In the genomic region with DNA sequence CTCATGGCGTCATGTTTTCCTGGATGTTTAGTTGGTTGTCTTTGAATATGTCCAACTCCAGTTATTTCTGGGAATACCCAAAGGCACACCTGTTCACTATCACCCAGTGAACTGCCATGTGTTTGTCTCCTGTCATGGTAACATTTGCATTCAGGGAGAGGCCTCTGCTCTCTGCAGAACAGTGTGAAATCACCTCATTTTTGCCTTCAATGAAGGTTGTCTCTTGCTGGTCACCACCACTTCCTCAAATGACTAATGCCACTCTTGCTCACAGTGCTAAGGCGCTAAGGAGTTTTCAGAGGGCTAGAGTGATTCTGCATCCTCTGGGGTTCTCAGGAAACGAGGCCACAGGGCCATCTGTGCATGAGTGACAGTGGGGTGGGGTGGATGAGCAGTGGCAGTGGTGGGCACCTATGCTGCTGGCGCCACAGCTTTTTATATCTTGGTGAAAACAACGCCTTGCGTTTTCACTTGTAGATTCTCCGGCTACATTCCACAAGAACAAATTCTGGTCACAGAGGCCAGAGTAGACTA, we compare ENCODE assay signal across 1 cellular context.
A peak's percentile ranks its signal among the peaks of the same experiment; 100 is the strongest.
TF ChIP-seq lines count a peak whose summit lies in the region.

No MANE protein-coding gene starts in this region.

TF ChIP-seq in GM12878, 131 proteins besides CTCF, POLR2A, EP300 and RAD21 (continued from another document and continues in another):
- TF ChIP-seq ZNF274 (IDR thresholded peaks at IDR 0.05; ENCODE audit: insufficient read depth, insufficient read length) (no peak), JUND (IDR thresholded peaks at IDR 0.05; ENCODE audit: low read depth, low read length) (peak; percentile 66; the same call in 1 of the 2 replicates), BRCA1 (IDR thresholded peaks at IDR 0.05; ENCODE audit: low read depth, low read length) (no peak), KAT2A (conservative IDR thresholded peaks at IDR 0.05; ENCODE audit: control insufficient read depth, low read depth, low read length) (no peak), ASH2L (IDR thresholded peaks at IDR 0.05; ENCODE audit: borderline replicate concordance, low read depth) (no peak), NFIC (IDR thresholded peaks at IDR 0.05; ENCODE audit: low read depth, low read length) (peak; percentile 60), HDAC2 (IDR thresholded peaks at IDR 0.05) (no peak), SMC3 (IDR thresholded peaks at IDR 0.05; ENCODE audit: borderline replicate concordance, low read length) (peak; percentile 20; the same call in 1 of the 2 replicates), RCOR1 (conservative IDR thresholded peaks at IDR 0.05; ENCODE audit: low read depth, low read length) (0 out of 2 replicates have a peak, but pooled peaks have one; percentile 51), CEBPB (IDR thresholded peaks at IDR 0.05; ENCODE audit: borderline replicate concordance in 1 of 2, low read depth in 2 of 2, low read length in 2 of 2) (peak in 1 of 2 experiments; percentile 12; a peak in 1 of 4 replicates), MEF2A (IDR thresholded peaks at IDR 0.05; ENCODE audit: insufficient read depth, low read depth, low read length) (peak; percentile 42; the same call in 1 of the 2 replicates), YY1 (IDR thresholded peaks at IDR 0.05; ENCODE audit: low read depth, low read length) (peak; percentile 70), MEF2B (IDR thresholded peaks at IDR 0.05; ENCODE audit: partially characterized antibody, poor library complexity, severe bottlenecking) (no peak), RB1 (IDR thresholded peaks at IDR 0.05; ENCODE audit: borderline replicate concordance) (no peak), PAX8 (IDR thresholded peaks at IDR 0.05) (no peak; the same call in 1 of the 2 replicates), HCFC1 (IDR thresholded peaks at IDR 0.05; ENCODE audit: low read length) (no peak), EED (IDR thresholded peaks at IDR 0.05; ENCODE audit: low read depth) (peak; percentile 75), TCF12 (IDR thresholded peaks at IDR 0.05; ENCODE audit: low read depth, low read length) (0 out of 2 replicates have a peak, but pooled peaks have one; percentile 59), SUZ12 (IDR thresholded peaks at IDR 0.05; ENCODE audit: unreplicated experiment) (no peak), ZSCAN29 (IDR thresholded peaks at IDR 0.05) (no peak), NR2C2 (IDR thresholded peaks at IDR 0.05; ENCODE audit: borderline replicate concordance, control insufficient read depth, insufficient read length, low read depth) (no peak), CBFB (IDR thresholded peaks at IDR 0.05; ENCODE audit: low read depth) (peak; percentile 25; the same call in 1 of the 2 replicates), MTA3 (IDR thresholded peaks at IDR 0.05; ENCODE audit: borderline replicate concordance, low read length) (no peak; the same call in 1 of the 2 replicates), RBBP5 (conservative IDR thresholded peaks at IDR 0.05) (no peak), CREB1 (IDR thresholded peaks at IDR 0.05; ENCODE audit: low read depth) (peak; percentile 34), CBX5 (IDR thresholded peaks at IDR 0.05; ENCODE audit: low read depth) (no peak), PAX5 (IDR thresholded peaks at IDR 0.05; ENCODE audit: borderline replicate concordance, low read depth, low read length) (peak; percentile 78; the same call in 1 of the 2 replicates), BACH1 (IDR thresholded peaks at IDR 0.05; ENCODE audit: borderline replicate concordance) (0 out of 2 replicates have a peak, but pooled peaks have one; percentile 22), TCF3 (IDR thresholded peaks at IDR 0.05; ENCODE audit: borderline replicate concordance, insufficient read depth, low read depth, low read length) (no peak)
- TF ChIP-seq, protein P1, sequence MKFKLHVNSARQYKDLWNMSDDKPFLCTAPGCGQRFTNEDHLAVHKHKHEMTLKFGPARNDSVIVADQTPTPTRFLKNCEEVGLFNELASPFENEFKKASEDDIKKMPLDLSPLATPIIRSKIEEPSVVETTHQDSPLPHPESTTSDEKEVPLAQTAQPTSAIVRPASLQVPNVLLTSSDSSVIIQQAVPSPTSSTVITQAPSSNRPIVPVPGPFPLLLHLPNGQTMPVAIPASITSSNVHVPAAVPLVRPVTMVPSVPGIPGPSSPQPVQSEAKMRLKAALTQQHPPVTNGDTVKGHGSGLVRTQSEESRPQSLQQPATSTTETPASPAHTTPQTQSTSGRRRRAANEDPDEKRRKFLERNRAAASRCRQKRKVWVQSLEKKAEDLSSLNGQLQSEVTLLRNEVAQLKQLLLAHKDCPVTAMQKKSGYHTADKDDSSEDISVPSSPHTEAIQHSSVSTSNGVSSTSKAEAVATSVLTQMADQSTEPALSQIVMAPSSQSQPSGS (IDR thresholded peaks at IDR 0.05; ENCODE audit: low read length), result peak; percentile 51; the same call in 1 of the 2 replicates
- TF ChIP-seq, protein P2, sequence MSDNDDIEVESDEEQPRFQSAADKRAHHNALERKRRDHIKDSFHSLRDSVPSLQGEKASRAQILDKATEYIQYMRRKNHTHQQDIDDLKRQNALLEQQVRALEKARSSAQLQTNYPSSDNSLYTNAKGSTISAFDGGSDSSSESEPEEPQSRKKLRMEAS (IDR thresholded peaks at IDR 0.05; ENCODE audit: low read depth, low read length), result peak; percentile 70; the same call in 1 of the 2 replicates
- TF ChIP-seq, protein P3, sequence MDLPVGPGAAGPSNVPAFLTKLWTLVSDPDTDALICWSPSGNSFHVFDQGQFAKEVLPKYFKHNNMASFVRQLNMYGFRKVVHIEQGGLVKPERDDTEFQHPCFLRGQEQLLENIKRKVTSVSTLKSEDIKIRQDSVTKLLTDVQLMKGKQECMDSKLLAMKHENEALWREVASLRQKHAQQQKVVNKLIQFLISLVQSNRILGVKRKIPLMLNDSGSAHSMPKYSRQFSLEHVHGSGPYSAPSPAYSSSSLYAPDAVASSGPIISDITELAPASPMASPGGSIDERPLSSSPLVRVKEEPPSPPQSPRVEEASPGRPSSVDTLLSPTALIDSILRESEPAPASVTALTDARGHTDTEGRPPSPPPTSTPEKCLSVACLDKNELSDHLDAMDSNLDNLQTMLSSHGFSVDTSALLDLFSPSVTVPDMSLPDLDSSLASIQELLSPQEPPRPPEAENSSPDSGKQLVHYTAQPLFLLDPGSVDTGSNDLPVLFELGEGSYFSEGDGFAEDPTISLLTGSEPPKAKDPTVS (IDR thresholded peaks at IDR 0.05; ENCODE audit: low read depth, low read length), result no peak
- TF ChIP-seq, protein P4, sequence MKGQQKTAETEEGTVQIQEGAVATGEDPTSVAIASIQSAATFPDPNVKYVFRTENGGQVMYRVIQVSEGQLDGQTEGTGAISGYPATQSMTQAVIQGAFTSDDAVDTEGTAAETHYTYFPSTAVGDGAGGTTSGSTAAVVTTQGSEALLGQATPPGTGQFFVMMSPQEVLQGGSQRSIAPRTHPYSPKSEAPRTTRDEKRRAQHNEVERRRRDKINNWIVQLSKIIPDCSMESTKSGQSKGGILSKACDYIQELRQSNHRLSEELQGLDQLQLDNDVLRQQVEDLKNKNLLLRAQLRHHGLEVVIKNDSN (IDR thresholded peaks at IDR 0.05; ENCODE audit: borderline replicate concordance, extremely low read length, insufficient read depth, low read depth, low read length), result no peak
- TF ChIP-seq, protein P5, sequence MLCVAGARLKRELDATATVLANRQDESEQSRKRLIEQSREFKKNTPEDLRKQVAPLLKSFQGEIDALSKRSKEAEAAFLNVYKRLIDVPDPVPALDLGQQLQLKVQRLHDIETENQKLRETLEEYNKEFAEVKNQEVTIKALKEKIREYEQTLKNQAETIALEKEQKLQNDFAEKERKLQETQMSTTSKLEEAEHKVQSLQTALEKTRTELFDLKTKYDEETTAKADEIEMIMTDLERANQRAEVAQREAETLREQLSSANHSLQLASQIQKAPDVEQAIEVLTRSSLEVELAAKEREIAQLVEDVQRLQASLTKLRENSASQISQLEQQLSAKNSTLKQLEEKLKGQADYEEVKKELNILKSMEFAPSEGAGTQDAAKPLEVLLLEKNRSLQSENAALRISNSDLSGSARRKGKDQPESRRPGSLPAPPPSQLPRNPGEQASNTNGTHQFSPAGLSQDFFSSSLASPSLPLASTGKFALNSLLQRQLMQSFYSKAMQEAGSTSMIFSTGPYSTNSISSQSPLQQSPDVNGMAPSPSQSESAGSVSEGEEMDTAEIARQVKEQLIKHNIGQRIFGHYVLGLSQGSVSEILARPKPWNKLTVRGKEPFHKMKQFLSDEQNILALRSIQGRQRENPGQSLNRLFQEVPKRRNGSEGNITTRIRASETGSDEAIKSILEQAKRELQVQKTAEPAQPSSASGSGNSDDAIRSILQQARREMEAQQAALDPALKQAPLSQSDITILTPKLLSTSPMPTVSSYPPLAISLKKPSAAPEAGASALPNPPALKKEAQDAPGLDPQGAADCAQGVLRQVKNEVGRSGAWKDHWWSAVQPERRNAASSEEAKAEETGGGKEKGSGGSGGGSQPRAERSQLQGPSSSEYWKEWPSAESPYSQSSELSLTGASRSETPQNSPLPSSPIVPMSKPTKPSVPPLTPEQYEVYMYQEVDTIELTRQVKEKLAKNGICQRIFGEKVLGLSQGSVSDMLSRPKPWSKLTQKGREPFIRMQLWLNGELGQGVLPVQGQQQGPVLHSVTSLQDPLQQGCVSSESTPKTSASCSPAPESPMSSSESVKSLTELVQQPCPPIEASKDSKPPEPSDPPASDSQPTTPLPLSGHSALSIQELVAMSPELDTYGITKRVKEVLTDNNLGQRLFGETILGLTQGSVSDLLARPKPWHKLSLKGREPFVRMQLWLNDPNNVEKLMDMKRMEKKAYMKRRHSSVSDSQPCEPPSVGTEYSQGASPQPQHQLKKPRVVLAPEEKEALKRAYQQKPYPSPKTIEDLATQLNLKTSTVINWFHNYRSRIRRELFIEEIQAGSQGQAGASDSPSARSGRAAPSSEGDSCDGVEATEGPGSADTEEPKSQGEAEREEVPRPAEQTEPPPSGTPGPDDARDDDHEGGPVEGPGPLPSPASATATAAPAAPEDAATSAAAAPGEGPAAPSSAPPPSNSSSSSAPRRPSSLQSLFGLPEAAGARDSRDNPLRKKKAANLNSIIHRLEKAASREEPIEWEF (IDR thresholded peaks at IDR 0.05; ENCODE audit: insufficient replicate concordance, low read depth, low read length), result no peak
- TF ChIP-seq, protein P6, sequence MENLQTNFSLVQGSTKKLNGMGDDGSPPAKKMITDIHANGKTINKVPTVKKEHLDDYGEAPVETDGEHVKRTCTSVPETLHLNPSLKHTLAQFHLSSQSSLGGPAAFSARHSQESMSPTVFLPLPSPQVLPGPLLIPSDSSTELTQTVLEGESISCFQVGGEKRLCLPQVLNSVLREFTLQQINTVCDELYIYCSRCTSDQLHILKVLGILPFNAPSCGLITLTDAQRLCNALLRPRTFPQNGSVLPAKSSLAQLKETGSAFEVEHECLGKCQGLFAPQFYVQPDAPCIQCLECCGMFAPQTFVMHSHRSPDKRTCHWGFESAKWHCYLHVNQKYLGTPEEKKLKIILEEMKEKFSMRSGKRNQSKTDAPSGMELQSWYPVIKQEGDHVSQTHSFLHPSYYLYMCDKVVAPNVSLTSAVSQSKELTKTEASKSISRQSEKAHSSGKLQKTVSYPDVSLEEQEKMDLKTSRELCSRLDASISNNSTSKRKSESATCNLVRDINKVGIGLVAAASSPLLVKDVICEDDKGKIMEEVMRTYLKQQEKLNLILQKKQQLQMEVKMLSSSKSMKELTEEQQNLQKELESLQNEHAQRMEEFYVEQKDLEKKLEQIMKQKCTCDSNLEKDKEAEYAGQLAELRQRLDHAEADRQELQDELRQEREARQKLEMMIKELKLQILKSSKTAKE (IDR thresholded peaks at IDR 0.05; ENCODE audit: low read depth, poor library complexity, severe bottlenecking), result no peak
- TF ChIP-seq, protein P7, sequence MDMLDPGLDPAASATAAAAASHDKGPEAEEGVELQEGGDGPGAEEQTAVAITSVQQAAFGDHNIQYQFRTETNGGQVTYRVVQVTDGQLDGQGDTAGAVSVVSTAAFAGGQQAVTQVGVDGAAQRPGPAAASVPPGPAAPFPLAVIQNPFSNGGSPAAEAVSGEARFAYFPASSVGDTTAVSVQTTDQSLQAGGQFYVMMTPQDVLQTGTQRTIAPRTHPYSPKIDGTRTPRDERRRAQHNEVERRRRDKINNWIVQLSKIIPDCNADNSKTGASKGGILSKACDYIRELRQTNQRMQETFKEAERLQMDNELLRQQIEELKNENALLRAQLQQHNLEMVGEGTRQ (IDR thresholded peaks at IDR 0.05; ENCODE audit: borderline replicate concordance, low read depth, low read length), result no peak
- TF ChIP-seq, protein P8, sequence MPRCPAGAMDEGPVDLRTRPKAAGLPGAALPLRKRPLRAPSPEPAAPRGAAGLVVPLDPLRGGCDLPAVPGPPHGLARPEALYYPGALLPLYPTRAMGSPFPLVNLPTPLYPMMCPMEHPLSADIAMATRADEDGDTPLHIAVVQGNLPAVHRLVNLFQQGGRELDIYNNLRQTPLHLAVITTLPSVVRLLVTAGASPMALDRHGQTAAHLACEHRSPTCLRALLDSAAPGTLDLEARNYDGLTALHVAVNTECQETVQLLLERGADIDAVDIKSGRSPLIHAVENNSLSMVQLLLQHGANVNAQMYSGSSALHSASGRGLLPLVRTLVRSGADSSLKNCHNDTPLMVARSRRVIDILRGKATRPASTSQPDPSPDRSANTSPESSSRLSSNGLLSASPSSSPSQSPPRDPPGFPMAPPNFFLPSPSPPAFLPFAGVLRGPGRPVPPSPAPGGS (IDR thresholded peaks at IDR 0.05; ENCODE audit: borderline replicate concordance, insufficient read depth, low read depth, low read length, poor library complexity, severe bottlenecking), result peak; percentile 73
- TF ChIP-seq, protein P9, sequence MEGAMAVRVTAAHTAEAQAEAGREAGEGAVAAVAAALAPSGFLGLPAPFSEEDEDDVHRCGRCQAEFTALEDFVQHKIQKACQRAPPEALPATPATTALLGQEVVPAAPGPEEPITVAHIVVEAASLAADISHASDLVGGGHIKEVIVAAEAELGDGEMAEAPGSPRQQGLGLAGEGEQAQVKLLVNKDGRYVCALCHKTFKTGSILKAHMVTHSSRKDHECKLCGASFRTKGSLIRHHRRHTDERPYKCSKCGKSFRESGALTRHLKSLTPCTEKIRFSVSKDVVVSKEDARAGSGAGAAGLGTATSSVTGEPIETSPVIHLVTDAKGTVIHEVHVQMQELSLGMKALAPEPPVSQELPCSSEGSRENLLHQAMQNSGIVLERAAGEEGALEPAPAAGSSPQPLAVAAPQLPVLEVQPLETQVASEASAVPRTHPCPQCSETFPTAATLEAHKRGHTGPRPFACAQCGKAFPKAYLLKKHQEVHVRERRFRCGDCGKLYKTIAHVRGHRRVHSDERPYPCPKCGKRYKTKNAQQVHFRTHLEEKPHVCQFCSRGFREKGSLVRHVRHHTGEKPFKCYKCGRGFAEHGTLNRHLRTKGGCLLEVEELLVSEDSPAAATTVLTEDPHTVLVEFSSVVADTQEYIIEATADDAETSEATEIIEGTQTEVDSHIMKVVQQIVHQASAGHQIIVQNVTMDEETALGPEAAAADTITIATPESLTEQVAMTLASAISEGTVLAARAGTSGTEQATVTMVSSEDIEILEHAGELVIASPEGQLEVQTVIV (IDR thresholded peaks at IDR 0.05; ENCODE audit: borderline replicate concordance, partially characterized antibody), result no peak
